In the genomic region with DNA sequence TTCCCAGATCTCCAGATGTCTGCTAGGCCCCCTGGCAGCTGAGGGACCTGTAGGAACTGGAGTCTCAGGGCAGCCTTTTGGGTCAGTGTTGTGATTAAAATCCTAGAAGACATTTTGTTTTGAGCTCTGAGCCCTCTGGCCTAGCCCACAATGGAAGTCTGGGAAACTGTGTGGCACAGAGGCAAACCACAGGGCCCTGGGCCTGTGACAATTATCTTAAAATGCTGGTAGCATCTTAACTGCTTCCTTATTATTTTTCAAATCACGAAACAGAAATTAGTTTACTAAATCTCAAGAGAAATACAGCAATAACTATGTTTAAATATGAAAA, we compare ENCODE assay signal across 1 cellular context.
TF ChIP-seq lines count a peak whose summit lies in the region.

No MANE protein-coding gene starts in this region.

TF ChIP-seq in H1, 55 proteins besides CTCF, POLR2A, EP300 and RAD21 (continued from another document):
- TF ChIP-seq CTBP2 (IDR thresholded peaks at IDR 0.05; ENCODE audit: borderline replicate concordance, insufficient read depth, insufficient read length, low read length), result no peak
- no peak for TF ChIP-seq EZH2 (IDR thresholded peaks at IDR 0.05; ENCODE audit: low read depth, low read length, severe bottlenecking)
- TF ChIP-seq RBBP5 (IDR thresholded peaks at IDR 0.05; ENCODE audit: borderline replicate concordance, low read depth, low read length), result no peak
- TF ChIP-seq SP2 (IDR thresholded peaks at IDR 0.05; ENCODE audit: low read length), result no peak
